8 cellular contexts compared by ENCODE assay signal in genomic region chr11:64317961-64318693, GRCh38. TPM values are rescaled to one million over a fixed set of nuclear protein-coding genes. Genes with fewer than 3 reads are reported as not detected.
DNase-seq lines count a peak whose midpoint lies in the region; ATAC-seq, FAIRE-seq and TF ChIP-seq lines count a peak whose summit lies in the region.

TSS of gene PRDX5 (plus strand) at chr11:64318121. CDS start at chr11:64318216, 95 bp downstream.

- H3K79me2 ChIP-seq in trophoblast cell (ENCODE audit: control insufficient read depth, insufficient read depth, low read length, poor library complexity), result peaks cover 9% of the 10 kb centered on the region

- H3K4ac ChIP-seq in trophoblast cell (ENCODE audit: low read depth, low read length), result peak within 1 kb of the TSS; percentile 90

- POLR2A ChIA-PET in T-cell (lab: Charles Lee), result interaction anchor here (0.6 to 1.5 kb wide), 18 partner anchors 13 to 1653 kb away, joined by 3 to 16 read pairs (median 5); partner anchors contain the start of genes CCDC88B (in 2 of the 2), BAD (in 1 of the 2), C11orf98 (in 1 of the 2) and CSKMT (in 1 of the 2)

- H3K23ac ChIP-seq in trophoblast cell (ENCODE audit: low read length), result no peak within 1 kb of the TSS

- H3K36me3 Mint-ChIP-seq in T-cell, result peaks cover 22% of the 10 kb centered on the region

- H3K4me1 ChIP-seq in cardiac muscle cell (ENCODE audit: low read depth), result peaks cover 6% of the 10 kb centered on the region
- peaks cover 11 to 14% of the 10 kb centered on the region in 2 experiments for H3K4me1 ChIP-seq in trophoblast cell (ENCODE audit: control insufficient read depth in 1 of 2, insufficient read depth in 2 of 2, low read length in 2 of 2)
- H3K4me1 ChIP-seq in transverse colon, result peaks cover 4 to 56% (median 44%) of the 10 kb centered on the region in 4 donors

- H3K14ac ChIP-seq in trophoblast cell (ENCODE audit: low read length), result peak within 1 kb of the TSS; percentile 94

- WGBS in adipose tissue, 3 donors, result 1% methylated on average over 57 of the region's 57 CpGs
- no CpG with 5 or more reads among the region's 57 CpGs for WGBS in trophoblast cell (ENCODE audit: extremely low coverage, insufficient coverage, insufficient read length)
- WGBS in transverse colon (ENCODE audit: low coverage in 1 of 2), 2 donors, result 0% methylated on average over 3 to 43 of the region's 57 CpGs

- ATAC-seq in HG02840 (IDR thresholded peaks at IDR 0.05; ENCODE audit: low FRiP score, unreplicated experiment), result peak; percentile 69
- ATAC-seq in T-cell (replicated peaks in 1 of 4), result peak; percentile 77 to 85 (median 82)

- peak within 1 kb of the TSS; percentile 95 for H4K8ac ChIP-seq in trophoblast cell (ENCODE audit: low read depth, low read length)

- H2BK12ac ChIP-seq in trophoblast cell (ENCODE audit: low read length), result peak within 1 kb of the TSS; percentile 29

- peak; percentile 28 for TF ChIP-seq CTCF in cardiac muscle cell (IDR thresholded peaks at IDR 0.05; ENCODE audit: low read depth, low read length)
- peak in 4 of 5 experiments; percentile 19 to 73 (median 34) for TF ChIP-seq CTCF in transverse colon (IDR thresholded peaks at IDR 0.05)

- peak within 1 kb of the TSS; percentile 99 to 100 for H3K27ac Mint-ChIP-seq in T-cell

- peak within 1 kb of the TSS; percentile 63 for H3K27ac ChIP-seq in adipose tissue (ENCODE audit: low read depth, low read length)
- H3K27ac ChIP-seq in cardiac muscle cell, result peak within 1 kb of the TSS; percentile 95
- peak within 1 kb of the TSS; percentile 97 for H3K27ac ChIP-seq in trophoblast cell (ENCODE audit: low read depth, low read length)
- peak within 1 kb of the TSS; percentile 95 to 99 (median 96) for H3K27ac ChIP-seq in transverse colon

- TF ChIP-seq POLR2A in GM12892 (IDR thresholded peaks at IDR 0.05; ENCODE audit: low read depth, low read length) (peak; percentile 78), transverse colon (IDR thresholded peaks at IDR 0.05) (peak; percentile 96)

- H3K36me3 ChIP-seq in cardiac muscle cell, result peaks cover 9% of the 10 kb centered on the region
- peaks cover 54 to 58% of the 10 kb centered on the region in 2 experiments for H3K36me3 ChIP-seq in trophoblast cell (ENCODE audit: control insufficient read depth in 1 of 2, insufficient read depth in 2 of 2, low read length in 2 of 2)
- H3K36me3 ChIP-seq in transverse colon, result peaks cover 0 to 11% (median 3%) of the 10 kb centered on the region in 4 donors

- FAIRE-seq in GM12892 (lab: Jason Lieb, UNC), result peak; percentile 100

- H3K9me3 Mint-ChIP-seq in T-cell, result no peaks in the 10 kb centered on the region

- peak within 1 kb of the TSS; percentile 71 for H2AFZ ChIP-seq in trophoblast cell (ENCODE audit: insufficient read depth, low read length, poor library complexity)

- no peaks in the 10 kb centered on the region for H3K27me3 Mint-ChIP-seq in T-cell

- H3K9me3 ChIP-seq in cardiac muscle cell (ENCODE audit: low read depth) (no peaks in the 10 kb centered on the region), trophoblast cell (ENCODE audit: insufficient read depth, low read depth, low read length) (peaks cover 2% of the 10 kb centered on the region), transverse colon (no peaks in the 10 kb centered on the region)

- intact Hi-C loops in transverse colon (cut with DNase I; ENCODE audit: low total_unique reads), result no loop called here

- CTCF ChIA-PET in T-cell (lab: Charles Lee), result interaction anchor here (0.6 to 2.6 kb wide), 22 partner anchors 13 to 1751 kb away, joined by 3 to 41 read pairs (median 5); partner anchors contain the start of genes CATSPERZ (in 1 of the 2), CCDC88B (in 1 of the 2), ESRRA (in 1 of the 2) and FKBP2 (in 1 of the 2)

- H2BK120ac ChIP-seq in trophoblast cell (ENCODE audit: insufficient read depth, low read length, poor library complexity), result peak within 1 kb of the TSS; percentile 84

- H3K4me3 ChIP-seq in cardiac muscle cell (peak within 1 kb of the TSS; percentile 60), trophoblast cell (ENCODE audit: low read depth, low read length) (peak within 1 kb of the TSS; percentile 86), transverse colon (peak within 1 kb of the TSS; percentile 51 to 91 (median 72))

- H3K79me1 ChIP-seq in trophoblast cell (ENCODE audit: low read length), result peaks cover 16% of the 10 kb centered on the region

- no peak for TF ChIP-seq EP300 in transverse colon (IDR thresholded peaks at IDR 0.05; ENCODE audit: low read depth)

- peak within 1 kb of the TSS; percentile 97 for H4K91ac ChIP-seq in trophoblast cell (ENCODE audit: low read depth, low read length)

- peaks cover 22 to 50% (median 36%) of the 10 kb centered on the region in 3 donors for H3K4me1 Mint-ChIP-seq in T-cell

- H3K27me3 ChIP-seq in cardiac muscle cell (no peaks in the 10 kb centered on the region), trophoblast cell (ENCODE audit: insufficient read depth, low read length) (no peaks in the 10 kb centered on the region), transverse colon (no peaks in the 10 kb centered on the region)

- H3K4me2 ChIP-seq in trophoblast cell (ENCODE audit: low read length), result peak within 1 kb of the TSS; percentile 93

- H3K4me3 Mint-ChIP-seq in T-cell, result peak within 1 kb of the TSS; percentile 91 to 96 (median 93)

- in situ Hi-C loops in transverse colon (cut with MboI; ENCODE audit: low pct_ligation_motif_present in 1 of 4, low pct_unique_long_range_greater_than_20kb in 1 of 4, low sequenced_read_pairs in 3 of 4), result no loop called here

- H2BK5ac ChIP-seq in trophoblast cell (ENCODE audit: low read depth, low read length, poor library complexity), result peak within 1 kb of the TSS; percentile 85

- peak within 1 kb of the TSS; percentile 89 for H4K12ac ChIP-seq in trophoblast cell (ENCODE audit: low read depth, low read length)

- peak within 1 kb of the TSS; percentile 94 for H3K18ac ChIP-seq in trophoblast cell (ENCODE audit: low read length)

- H2AK5ac ChIP-seq in trophoblast cell (ENCODE audit: low read length), result peak within 1 kb of the TSS; percentile 91

- peak within 1 kb of the TSS; percentile 85 for H3K9ac ChIP-seq in trophoblast cell (ENCODE audit: low read length)

- DNase-seq in GM12892 (ENCODE audit: insufficient read length) (peak; percentile 97), NCI-H146 (lab: John Stamatoyannopoulos, UW) (peak; percentile 96), T-cell (peak; percentile 84 to 97 (median 94)), cardiac muscle cell (ENCODE audit: low read depth in 1 of 2, low spot score in 1 of 2) (peak; percentile 96 to 98), trophoblast cell (peak; percentile 99), transverse colon (peak; percentile 97)

RNA-seq across cellular contexts. Expression of gene PRDX5, which starts in this region (rescaled TPM):
- polyA plus RNA-seq in GM12892 (2012; ENCODE audit: missing spikeins), result 226 TPM
- total RNA-seq in T-cell, result 10 to 100 TPM; 35.8 to 86.7 (median 71.7) TPM
- polyA plus RNA-seq in adipose tissue, result 100 to 1,000 TPM; 183 to 391 (median 277) TPM
- total RNA-seq in cardiac muscle cell, result 500 and 570 TPM in 2 replicates
- polyA plus RNA-seq in cardiac muscle cell, result 646 and 784 TPM in 2 replicates
- polyA plus RNA-seq in trophoblast cell (2013), result 161 and 166 TPM in 2 replicates
- 100 to 1,000 TPM; 152 to 381 (median 265) TPM for total RNA-seq in transverse colon

Comparison
In these comparisons a context has a peak if more than half of its experiments do, and no peak if none do; other contexts are left out.
1. Peak in every context shown above with its lines: DNase-seq, ATAC-seq, H3K4me3 ChIP-seq and H3K27ac ChIP-seq.